8 cellular contexts compared by ENCODE assay signal in genomic region chr9:95506692-95507455, GRCh38. TPM values are rescaled to one million over a fixed set of nuclear protein-coding genes. Genes with fewer than 3 reads are reported as not detected.
DNase-seq lines count a peak whose midpoint lies in the region; ATAC-seq and TF ChIP-seq lines count a peak whose summit lies in the region.

No MANE protein-coding gene starts in this region.

- H3K4me3 Mint-ChIP-seq in CD8-positive, alpha-beta T cell, result peak overlapping the region; percentile 97
- peak overlapping the region; percentile 87 to 100 (median 98) for H3K4me3 Mint-ChIP-seq in naive thymus-derived CD8-positive, alpha-beta T cell

- WGBS in esophagus squamous epithelium, 2 donors, result 0% methylated on average over 21 to 38 of the region's 59 CpGs

- POLR2A ChIA-PET in CD8-positive, alpha-beta T cell (lab: Charles Lee), result interaction anchor here (1.4 to 2.2 kb wide), 4 partner anchors 9 to 369 kb away, joined by 4 to 16 read pairs (median 10); partner anchors contain the start of gene ERCC6L2
- POLR2A ChIA-PET in naive thymus-derived CD8-positive, alpha-beta T cell (lab: Charles Lee), result interaction anchor here (1.0 to 6.0 kb wide), 7 partner anchors 10 to 382 kb away, joined by 3 to 99 read pairs (median 9); partner anchors contain the start of genes ERCC6L2 and PTCH1

- DNase-seq in CD8-positive, alpha-beta T cell, result peak in 6 of 7 experiments; percentile 31 to 71 (median 44)
- DNase-seq in NCI-H2029 treated with DMSO at 0.1 percent for 48 hours (lab: John Stamatoyannopoulos, UW) (peak; percentile 58), esophagus squamous epithelium (lab: John Stamatoyannopoulos, UW) (no peak), vagina (ENCODE audit: extremely low spot score in 2 of 2) (no peak)
- peak; percentile 55 for DNase-seq in activated T-cell treated with anti-CD3 and anti-CD28 coated beads, Interleukin-2, amount 50 U/mL, for 1 hour
- DNase-seq in naive thymus-derived CD8-positive, alpha-beta T cell, result peak in 7 of 10 donors; percentile 26 to 60 (median 45)

- H3K27ac Mint-ChIP-seq in CD8-positive, alpha-beta T cell, result peak overlapping the region; percentile 84
- H3K27ac Mint-ChIP-seq in naive thymus-derived CD8-positive, alpha-beta T cell, result peak overlapping the region; percentile 82 to 94 (median 91)

- no peaks in the 10 kb centered on the region for H3K36me3 ChIP-seq in CD8-positive, alpha-beta T cell (ENCODE audit: insufficient read depth, low read length)
- H3K36me3 ChIP-seq in esophagus squamous epithelium (no peaks in the 10 kb centered on the region), vagina (no peaks in the 10 kb centered on the region)

- peaks cover 60% of the 10 kb centered on the region for H3K4me1 Mint-ChIP-seq in CD8-positive, alpha-beta T cell (ENCODE audit: low read depth)
- peaks cover 33 to 67% (median 54%) of the 10 kb centered on the region in 4 donors for H3K4me1 Mint-ChIP-seq in naive thymus-derived CD8-positive, alpha-beta T cell

- H3K4me3 ChIP-seq in CD8-positive, alpha-beta T cell (ENCODE audit: low read depth, low read length), result peak overlapping the region; percentile 99
- H3K4me3 ChIP-seq in esophagus squamous epithelium, result peak overlapping the region; percentile 84 to 93 (median 87)
- peak overlapping the region; percentile 76 to 87 for H3K4me3 ChIP-seq in vagina

- CTCF ChIA-PET in CD8-positive, alpha-beta T cell (lab: Charles Lee), result interaction anchor here (0.7 to 2.6 kb wide), 3 partner anchors 12 to 25 kb away, joined by 3 to 7 read pairs (median 4); no protein-coding TSS in a partner anchor

- H3K36me3 Mint-ChIP-seq in CD8-positive, alpha-beta T cell, result peaks cover 12% of the 10 kb centered on the region
- H3K36me3 Mint-ChIP-seq in naive thymus-derived CD8-positive, alpha-beta T cell, result peaks cover 0 to 2% (median 0%) of the 10 kb centered on the region in 3 donors

- no peak for TF ChIP-seq CTCF in CD8-positive, alpha-beta T cell (IDR thresholded peaks at IDR 0.05)
- TF ChIP-seq CTCF in esophagus squamous epithelium (IDR thresholded peaks at IDR 0.05), result no peak
- no peak for TF ChIP-seq CTCF in vagina (IDR thresholded peaks at IDR 0.05)

- TF ChIP-seq POLR2A in esophagus squamous epithelium (IDR thresholded peaks at IDR 0.05), result peak in 2 of 4 donors; percentile 69 to 71
- peak in 1 of 2 donors; percentile 38 for TF ChIP-seq POLR2A in vagina (IDR thresholded peaks at IDR 0.05)

- peaks cover 22% of the 10 kb centered on the region for H3K27me3 Mint-ChIP-seq in CD8-positive, alpha-beta T cell (ENCODE audit: low read depth)
- H3K27me3 Mint-ChIP-seq in naive thymus-derived CD8-positive, alpha-beta T cell, result peaks cover 0 to 27% (median 0%) of the 10 kb centered on the region in 5 donors

- no peaks in the 10 kb centered on the region for H3K9me3 Mint-ChIP-seq in CD8-positive, alpha-beta T cell
- H3K9me3 Mint-ChIP-seq in naive thymus-derived CD8-positive, alpha-beta T cell, result no peaks in the 10 kb centered on the region

- peak; percentile 22 for ATAC-seq in CD8-positive, alpha-beta T cell
- peak; percentile 2 for ATAC-seq in GM21447 (IDR thresholded peaks at IDR 0.05; ENCODE audit: unreplicated experiment)
- peak; percentile 21 to 34 for ATAC-seq in naive thymus-derived CD8-positive, alpha-beta T cell
- no peak for ATAC-seq in GM19328 (IDR thresholded peaks at IDR 0.05; ENCODE audit: unreplicated experiment)

- no peaks in the 10 kb centered on the region for H3K9me3 ChIP-seq in CD8-positive, alpha-beta T cell (ENCODE audit: low read length)
- H3K9me3 ChIP-seq in esophagus squamous epithelium, result no peaks in the 10 kb centered on the region
- no peaks in the 10 kb centered on the region for H3K9me3 ChIP-seq in vagina

- intact Hi-C loops in CD8-positive, alpha-beta T cell (cut with DNase I, micrococcal nuclease), result loop anchor here (1.0 to 5.0 kb wide), 5 partner anchors 12 to 710 kb away; partner anchors contain the start of gene FANCC (in 1 of the 2)
- intact Hi-C loops in esophagus squamous epithelium (cut with DNase I), result no loop called here
- intact Hi-C loops in vagina (cut with DNase I), result loop anchor here (5.0 kb wide), 1 partner anchor 370 kb away; the partner anchor contains the start of gene ERCC6L2

- H3K27me3 ChIP-seq in CD8-positive, alpha-beta T cell (ENCODE audit: insufficient read depth, low read length), result no peaks in the 10 kb centered on the region
- H3K27me3 ChIP-seq in esophagus squamous epithelium, result peaks cover 0 to 5% (median 0%) of the 10 kb centered on the region in 4 donors
- H3K27me3 ChIP-seq in vagina, result no peaks in the 10 kb centered on the region

- peaks cover 45% of the 10 kb centered on the region for H3K4me1 ChIP-seq in CD8-positive, alpha-beta T cell (ENCODE audit: insufficient read depth, low read length)
- peaks cover 8 to 54% (median 14%) of the 10 kb centered on the region in 3 donors for H3K4me1 ChIP-seq in esophagus squamous epithelium
- peaks cover 31% of the 10 kb centered on the region for H3K4me1 ChIP-seq in vagina

- peak overlapping the region; percentile 77 for H3K27ac ChIP-seq in CD8-positive, alpha-beta T cell (ENCODE audit: low read depth, low read length)
- H3K27ac ChIP-seq in esophagus squamous epithelium (peak overlapping the region; percentile 85 to 97 (median 94)), vagina (peak overlapping the region; percentile 93)

RNA-seq across cellular contexts. Expression of gene PTCH1, which starts 9.9 kb away (rescaled TPM):
- total RNA-seq in CD8-positive, alpha-beta T cell, result 10 to 100 TPM; 11.8 to 13.7 TPM
- total RNA-seq in esophagus squamous epithelium (10 to 100 TPM in 1 of 4 donors, 1 to 10 TPM in 3; 1.9 to 11.6 (median 3.5) TPM), vagina (14.2 TPM)
- total RNA-seq in naive thymus-derived CD8-positive, alpha-beta T cell, result 10 to 100 TPM; 47.7 to 49.6 TPM
- 10 to 100 TPM; 10.5 to 18.1 (median 17.3) TPM for polyA plus RNA-seq in naive thymus-derived CD8-positive, alpha-beta T cell

Comparison
In these comparisons a context has a peak if more than half of its experiments do, and no peak if none do; other contexts are left out.
1. DNase-seq: peak in CD8-positive, alpha-beta T cell (6 of 7), NCI-H2029 treated with DMSO at 0.1 percent for 48 hours (single experiment), activated T-cell treated with anti-CD3 and anti-CD28 coated beads, Interleukin-2, amount 50 U/mL, for 1 hour (single experiment) and naive thymus-derived CD8-positive, alpha-beta T cell (7 of 10); none in esophagus squamous epithelium (single experiment) and vagina (0 of 2).
2. Peak in every context shown above with its lines, with median percentiles within 50 percentile points of each other: H3K27ac ChIP-seq and H3K4me3 ChIP-seq.